ENCODE assay signal across 19 cellular contexts in genomic region chr6:33962186-33962585, GRCh38.
DNase-seq lines count a peak whose midpoint lies in the region; ATAC-seq lines count a peak whose summit lies in the region.
"Had no signal": no experiment of that assay in that cellular context is flagged by ENCODE, and none has a peak within 500 bp of the region (broad histone marks: within the 10 kb centered on the region; RNA-seq: fewer than 3 reads in every experiment).

No MANE protein-coding gene starts in this region.

- no peaks in the 10 kb centered on the region for H3K27me3 ChIP-seq in MG63
- H3K27me3 ChIP-seq: cardiac muscle cell, pancreas had no signal

- H3K4me3 ChIP-seq in MG63 = no peak overlapping the region
- H3K4me3 ChIP-seq: cardiac muscle cell, heart right ventricle, pancreas, smooth muscle cell had no signal

- intact Hi-C loops in sciatic nerve (cut with DNase I) = no loop called here

- ATAC-seq in sciatic nerve = no peak
- no peak for ATAC-seq in GM21528 (IDR thresholded peaks at IDR 0.05; ENCODE audit: low FRiP score, unreplicated experiment)
- ATAC-seq in HG02870 (IDR thresholded peaks at IDR 0.05; ENCODE audit: unreplicated experiment) = no peak
- ATAC-seq: pancreas; stimulated activated naive CD8-positive, alpha-beta T cell treated with anti-CD3 and anti-CD28 coated beads, Interleukin-15, amount 100 ng/mL, for 72 hours had no signal

- no peaks in the 10 kb centered on the region for H3K9me3 ChIP-seq in MG63
- H3K9me3 ChIP-seq: pancreas had no signal

- no peaks in the 10 kb centered on the region for H3K36me3 ChIP-seq in MG63
- H3K36me3 ChIP-seq: cardiac muscle cell, heart right ventricle, pancreas had no signal

- DNase-seq in Daoy (ENCODE audit: low read depth) (peak; percentile 70), MG63 (peak; percentile 68), epidermal melanocyte (ENCODE audit: insufficient read length, low spot score) (peak; percentile 78), sciatic nerve (ENCODE audit: low spot score) (peak; percentile 5)
- DNase-seq in stimulated activated CD4-positive, alpha-beta T cell treated with anti-CD3 and anti-CD28 coated beads, Interleukin-1b, Interleukin-23, amount 100 ng/mL, for 48 hours = no peak
- DNase-seq: activated B cell treated with CpG ODN at 0.5 μM for 24 hours; activated naive CD4-positive, alpha-beta T cell treated with anti-CD3 and anti-CD28 coated beads, Interleukin-2, amount 50 U/mL, for 16 hours; CD4-positive, alpha-beta T cell; heart right ventricle; islet precursor cell; Karpas-422; NCI-H1694; NCI-H510A treated with DMSO at 0.1 percent for 48 hours; pancreas; stimulated activated naive CD8-positive, alpha-beta T cell treated with anti-CD3 and anti-CD28 coated beads, Interleukin-15, amount 100 ng/mL, for 72 hours had no signal
